Comparison of ENCODE assay signal across 11 cellular contexts in genomic region chr16:57134982-57135381, GRCh38. TPM values are rescaled to one million over a fixed set of nuclear protein-coding genes. Genes with fewer than 3 reads are reported as not detected.
DNase-seq lines count a peak whose midpoint lies in the region; FAIRE-seq and TF ChIP-seq lines count a peak whose summit lies in the region.
"Had no signal": no experiment of that assay in that cellular context is flagged by ENCODE, and none has a peak within 500 bp of the region (broad histone marks: within the 10 kb centered on the region; RNA-seq: fewer than 3 reads in every experiment).

No MANE protein-coding gene starts in this region.

- no peak overlapping the region for H2BK120ac ChIP-seq in mesendoderm (ENCODE audit: low read depth, low read length)

- H3K79me2 ChIP-seq in OCI-LY3 (ENCODE audit: low read length) (no peaks in the 10 kb centered on the region), mesendoderm (ENCODE audit: control insufficient read depth, insufficient read depth, low read length) (no peaks in the 10 kb centered on the region)

- no peak overlapping the region for H3K18ac ChIP-seq in mesendoderm (ENCODE audit: low read length)

- WGBS in small intestine, 3 donors = 29 to 41% (median 31%) methylated on average over 2 of the region's 2 CpGs
- no CpG with 5 or more reads among the region's 2 CpGs for WGBS in mesendoderm (ENCODE audit: extremely low coverage, insufficient coverage, low lambda C conversion rate)

- H3K4me2 ChIP-seq in OCI-LY3 (ENCODE audit: low read length) (peak overlapping the region; percentile 74), mesendoderm (ENCODE audit: low read length) (no peak overlapping the region)

- H2BK5ac ChIP-seq in mesendoderm (ENCODE audit: low read length) = no peak overlapping the region

- FAIRE-seq in GM18507 (lab: Jason Lieb, UNC) (peak; percentile 60), small intestine (lab: Jason Lieb, UNC) (no peak), D721Med (lab: Jason Lieb, UNC) (no peak)
- FAIRE-seq: bronchial epithelial cell had no signal

- H3K9ac ChIP-seq in OCI-LY3 (ENCODE audit: low read length) = peak overlapping the region; percentile 1; the same call in 1 of the 2 replicates
- no peak overlapping the region for H3K9ac ChIP-seq in mesendoderm (ENCODE audit: low read length)

- DNase-seq in GM18507 (ENCODE audit: extremely low spot score, insufficient read length, low read depth) = no peak
- peak; percentile 23 for DNase-seq in activated naive CD4-positive, alpha-beta T cell treated with anti-CD3 and anti-CD28 coated beads, Interleukin-2, amount 50 U/mL, for 16 hours
- peak; percentile 59 for DNase-seq in small intestine
- no peak for DNase-seq in GM13976 (ENCODE audit: low spot score)
- no peak for DNase-seq in mesendoderm
- DNase-seq in D721Med (ENCODE audit: insufficient read length, low spot score) = no peak
- no peak for DNase-seq in Ammon's horn (ENCODE audit: low spot score)
- DNase-seq: heart left ventricle, NCI-H1092 had no signal

- H3K4me1 ChIP-seq in OCI-LY3 (ENCODE audit: low read length) (peaks cover 33% of the 10 kb centered on the region), small intestine (ENCODE audit: control insufficient read depth in 2 of 2, insufficient read depth in 1 of 2, low read depth in 1 of 2, low read length in 1 of 2) (peaks cover 4 to 8% of the 10 kb centered on the region in 2 donors), mesendoderm (ENCODE audit: control insufficient read depth, low read depth, low read length) (no peaks in the 10 kb centered on the region)

- no peaks in the 10 kb centered on the region for H4K20me1 ChIP-seq in OCI-LY3 (ENCODE audit: insufficient read depth, low read length)

- H3K56ac ChIP-seq in mesendoderm (ENCODE audit: low read length) = no peak overlapping the region

- H3K4ac ChIP-seq in mesendoderm (ENCODE audit: low read depth, low read length) = no peak overlapping the region

- no peak overlapping the region for H4K5ac ChIP-seq in mesendoderm (ENCODE audit: low read length)

- H2AFZ ChIP-seq in OCI-LY3 (ENCODE audit: low read depth, low read length) = peak overlapping the region; percentile 51; the same call in 1 of the 2 replicates

- no peak overlapping the region for H3K27ac ChIP-seq in OCI-LY3 (ENCODE audit: low read length)
- peak overlapping the region in 1 of 2 donors; percentile 89 for H3K27ac ChIP-seq in small intestine (ENCODE audit: low read depth in 1 of 2, low read length in 1 of 2)
- no peak overlapping the region for H3K27ac ChIP-seq in mesendoderm (ENCODE audit: low read depth, low read length)

- in situ Hi-C loops in GM13976 (cut with MboI; ENCODE audit: low sequenced_read_pairs, unreplicated experiment) = no loop called here

- peak overlapping the region; percentile 44; the same call in 1 of the 2 replicates for H3K4me3 ChIP-seq in OCI-LY3 (ENCODE audit: low read length)
- no peak overlapping the region for H3K4me3 ChIP-seq in small intestine (ENCODE audit: low read depth in 1 of 2, low read length in 2 of 2)
- H3K4me3 ChIP-seq in mesendoderm (ENCODE audit: low read length) = no peak overlapping the region

- H3K23ac ChIP-seq in mesendoderm (ENCODE audit: low read length) = no peak overlapping the region

- no peaks in the 10 kb centered on the region for H3K9me3 ChIP-seq in OCI-LY3 (ENCODE audit: insufficient read depth, low read length)
- no peaks in the 10 kb centered on the region for H3K9me3 ChIP-seq in small intestine (ENCODE audit: control insufficient read depth, low read depth)
- H3K9me3 ChIP-seq: heart left ventricle had no signal

- H3K36me3 ChIP-seq in OCI-LY3 (replicated peaks; ENCODE audit: low read depth, low read length) (no peaks in the 10 kb centered on the region), small intestine (ENCODE audit: control insufficient read depth in 2 of 2, insufficient read depth in 2 of 2, low read length in 2 of 2) (no peaks in the 10 kb centered on the region), mesendoderm (ENCODE audit: control insufficient read depth, insufficient read depth, low read length) (no peaks in the 10 kb centered on the region)

- H3K27me3 ChIP-seq in OCI-LY3 (ENCODE audit: low read depth, low read length) (no peaks in the 10 kb centered on the region), small intestine (ENCODE audit: control insufficient read depth in 2 of 2, insufficient read depth in 2 of 2, low read length in 2 of 2) (no peaks in the 10 kb centered on the region), mesendoderm (ENCODE audit: insufficient read depth, low read length, poor library complexity) (no peaks in the 10 kb centered on the region)
- H3K27me3 ChIP-seq: heart left ventricle had no signal

- H4K8ac ChIP-seq in mesendoderm (ENCODE audit: low read depth, low read length) = no peak overlapping the region

- H2AK5ac ChIP-seq in mesendoderm (ENCODE audit: low read length) = no peak overlapping the region

- TF ChIP-seq CTCF in OCI-LY3 (IDR thresholded peaks at IDR 0.05; ENCODE audit: low read depth, low read length) (no peak), GM13976 (IDR thresholded peaks at IDR 0.05; ENCODE audit: borderline replicate concordance, control extremely low read depth, extremely low read depth, insufficient read depth, missing control alignments) (no peak), D721Med (IDR thresholded peaks at IDR 0.05; ENCODE audit: insufficient read depth, missing control alignments) (no peak)

- H2BK15ac ChIP-seq in mesendoderm (replicated peaks; ENCODE audit: low read depth) = no peak overlapping the region

- no peaks in the 10 kb centered on the region for H3K79me1 ChIP-seq in mesendoderm (ENCODE audit: low read length)

RNA-seq across cellular contexts. Expression of gene CPNE2, which starts 42.6 kb away (rescaled TPM):
- 10 to 100 TPM in 1 of 3 donors, 1 to 10 TPM in 2; 3.1 to 22.9 (median 6.2) TPM for polyA plus RNA-seq in small intestine
- 8.8 TPM for polyA plus RNA-seq in mesendoderm (2013, experiment 1 of 2)
- 9.5 TPM for polyA plus RNA-seq in mesendoderm (2013, experiment 2 of 2)

RNA-seq across cellular contexts. Expression of gene PSME3IP1, which starts 50.9 kb away (rescaled TPM):
- 10 to 100 TPM; 60.8 to 79.8 (median 61.3) TPM for polyA plus RNA-seq in small intestine
- 75.7 TPM for polyA plus RNA-seq in mesendoderm (2013, experiment 1 of 2)
- polyA plus RNA-seq in mesendoderm (2013, experiment 2 of 2) = 77.7 TPM

RNA-seq across cellular contexts. Expression of gene RSPRY1, which starts 51.1 kb away (rescaled TPM):
- polyA plus RNA-seq in small intestine = 10 to 100 TPM; 12.4 to 17.4 (median 17.0) TPM
- 33.0 TPM for polyA plus RNA-seq in mesendoderm (2013, experiment 1 of 2)
- 32.1 TPM for polyA plus RNA-seq in mesendoderm (2013, experiment 2 of 2)

Comparison
In these comparisons a context has a peak if more than half of its experiments do, and no peak if none do; other contexts are left out.
1. DNase-seq: peak in activated naive CD4-positive, alpha-beta T cell treated with anti-CD3 and anti-CD28 coated beads, Interleukin-2, amount 50 U/mL, for 16 hours (single experiment) and small intestine (single experiment); none in GM18507 (single experiment), GM13976 (single experiment), mesendoderm (single experiment), D721Med (single experiment) and Ammon's horn (single experiment).